1 cellular context compared by ENCODE assay signal in genomic region chr17:47948706-47949196, GRCh38.
A peak's percentile ranks its signal among the peaks of the same experiment; 100 is the strongest.
TF ChIP-seq lines count a peak whose summit lies in the region.

No MANE protein-coding gene starts in this region.

TF ChIP-seq in HepG2, 621 proteins besides CTCF, POLR2A, EP300 and RAD21 (continued from another document and continues in another):
- TF ChIP-seq ZNF142 (CRISPR knock-in tag; IDR thresholded peaks at IDR 0.05) (peak; percentile 32; the same call in 1 of the 2 replicates), FOXP1 (IDR thresholded peaks at IDR 0.05) (no peak), FOXP1 (CRISPR knock-in tag; IDR thresholded peaks at IDR 0.05) (peak; percentile 56; the same call in 1 of the 2 replicates), MNT (IDR thresholded peaks at IDR 0.05) (peak; percentile 60), HNF4G (IDR thresholded peaks at IDR 0.05; ENCODE audit: borderline replicate concordance, low read depth, low read length) (no peak), HNF4G (CRISPR knock-in tag; IDR thresholded peaks at IDR 0.05; ENCODE audit: borderline replicate concordance, low read depth) (no peak; the same call in 1 of the 2 replicates), MBD4 (IDR thresholded peaks at IDR 0.05; ENCODE audit: borderline replicate concordance, low read length) (no peak), ZBTB38 (CRISPR knock-in tag; IDR thresholded peaks at IDR 0.05) (no peak; the same call in 1 of the 2 replicates), ZNF224 (CRISPR knock-in tag; IDR thresholded peaks at IDR 0.05) (0 out of 2 replicates have a peak, but pooled peaks have one; percentile 52), ZNF678 (CRISPR knock-in tag; IDR thresholded peaks at IDR 0.05) (peak; percentile 45; the same call in 1 of the 2 replicates), TOE1 (CRISPR knock-in tag; IDR thresholded peaks at IDR 0.05) (no peak), ZNF333 (CRISPR knock-in tag; IDR thresholded peaks at IDR 0.05; ENCODE audit: borderline replicate concordance) (no peak), ZNF841 (CRISPR knock-in tag; IDR thresholded peaks at IDR 0.05; ENCODE audit: borderline replicate concordance) (no peak), ZNF549 (CRISPR knock-in tag; IDR thresholded peaks at IDR 0.05) (no peak), PITX1 (CRISPR knock-in tag; IDR thresholded peaks at IDR 0.05) (peak; percentile 94), TBX3 (IDR thresholded peaks at IDR 0.05; ENCODE audit: borderline replicate concordance) (peak; percentile 15; the same call in 1 of the 2 replicates), FOXM1 (CRISPR knock-in tag; IDR thresholded peaks at IDR 0.05) (no peak), ZNF326 (CRISPR knock-in tag; IDR thresholded peaks at IDR 0.05; ENCODE audit: borderline replicate concordance) (peak; percentile 64; the same call in 1 of the 2 replicates), IRF1 (CRISPR knock-in tag; IDR thresholded peaks at IDR 0.05; ENCODE audit: low read depth) (no peak), ZNF530 (CRISPR knock-in tag; IDR thresholded peaks at IDR 0.05; ENCODE audit: low read depth) (no peak), PHF20 (CRISPR knock-in tag; IDR thresholded peaks at IDR 0.05) (no peak), FOXJ3 (CRISPR knock-in tag; IDR thresholded peaks at IDR 0.05; ENCODE audit: borderline replicate concordance) (peak; percentile 21; the same call in 1 of the 2 replicates), TFDP2 (CRISPR knock-in tag; IDR thresholded peaks at IDR 0.05) (no peak), MED13 (CRISPR knock-in tag; IDR thresholded peaks at IDR 0.05) (no peak), NFRKB (IDR thresholded peaks at IDR 0.05) (no peak), RBM39 (IDR thresholded peaks at IDR 0.05; ENCODE audit: low read depth, low read length, poor library complexity, severe bottlenecking) (peak; percentile 4), ZNF790 (CRISPR knock-in tag; IDR thresholded peaks at IDR 0.05; ENCODE audit: borderline replicate concordance) (no peak), SIN3A (IDR thresholded peaks at IDR 0.05; ENCODE audit: borderline replicate concordance, low read depth, low read length) (no peak), SMARCE1 (IDR thresholded peaks at IDR 0.05; ENCODE audit: borderline replicate concordance) (no peak)
- TF ChIP-seq, protein P1, sequence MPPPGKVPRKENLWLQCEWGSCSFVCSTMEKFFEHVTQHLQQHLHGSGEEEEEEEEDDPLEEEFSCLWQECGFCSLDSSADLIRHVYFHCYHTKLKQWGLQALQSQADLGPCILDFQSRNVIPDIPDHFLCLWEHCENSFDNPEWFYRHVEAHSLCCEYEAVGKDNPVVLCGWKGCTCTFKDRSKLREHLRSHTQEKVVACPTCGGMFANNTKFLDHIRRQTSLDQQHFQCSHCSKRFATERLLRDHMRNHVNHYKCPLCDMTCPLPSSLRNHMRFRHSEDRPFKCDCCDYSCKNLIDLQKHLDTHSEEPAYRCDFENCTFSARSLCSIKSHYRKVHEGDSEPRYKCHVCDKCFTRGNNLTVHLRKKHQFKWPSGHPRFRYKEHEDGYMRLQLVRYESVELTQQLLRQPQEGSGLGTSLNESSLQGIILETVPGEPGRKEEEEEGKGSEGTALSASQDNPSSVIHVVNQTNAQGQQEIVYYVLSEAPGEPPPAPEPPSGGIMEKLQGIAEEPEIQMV (CRISPR knock-in tag; IDR thresholded peaks at IDR 0.05; ENCODE audit: low read depth): 0 out of 2 replicates have a peak, but pooled peaks have one; percentile 46
- TF ChIP-seq, protein P2, sequence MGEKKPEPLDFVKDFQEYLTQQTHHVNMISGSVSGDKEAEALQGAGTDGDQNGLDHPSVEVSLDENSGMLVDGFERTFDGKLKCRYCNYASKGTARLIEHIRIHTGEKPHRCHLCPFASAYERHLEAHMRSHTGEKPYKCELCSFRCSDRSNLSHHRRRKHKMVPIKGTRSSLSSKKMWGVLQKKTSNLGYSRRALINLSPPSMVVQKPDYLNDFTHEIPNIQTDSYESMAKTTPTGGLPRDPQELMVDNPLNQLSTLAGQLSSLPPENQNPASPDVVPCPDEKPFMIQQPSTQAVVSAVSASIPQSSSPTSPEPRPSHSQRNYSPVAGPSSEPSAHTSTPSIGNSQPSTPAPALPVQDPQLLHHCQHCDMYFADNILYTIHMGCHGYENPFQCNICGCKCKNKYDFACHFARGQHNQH (CRISPR knock-in tag; IDR thresholded peaks at IDR 0.05): no peak
- TF ChIP-seq, protein P3, sequence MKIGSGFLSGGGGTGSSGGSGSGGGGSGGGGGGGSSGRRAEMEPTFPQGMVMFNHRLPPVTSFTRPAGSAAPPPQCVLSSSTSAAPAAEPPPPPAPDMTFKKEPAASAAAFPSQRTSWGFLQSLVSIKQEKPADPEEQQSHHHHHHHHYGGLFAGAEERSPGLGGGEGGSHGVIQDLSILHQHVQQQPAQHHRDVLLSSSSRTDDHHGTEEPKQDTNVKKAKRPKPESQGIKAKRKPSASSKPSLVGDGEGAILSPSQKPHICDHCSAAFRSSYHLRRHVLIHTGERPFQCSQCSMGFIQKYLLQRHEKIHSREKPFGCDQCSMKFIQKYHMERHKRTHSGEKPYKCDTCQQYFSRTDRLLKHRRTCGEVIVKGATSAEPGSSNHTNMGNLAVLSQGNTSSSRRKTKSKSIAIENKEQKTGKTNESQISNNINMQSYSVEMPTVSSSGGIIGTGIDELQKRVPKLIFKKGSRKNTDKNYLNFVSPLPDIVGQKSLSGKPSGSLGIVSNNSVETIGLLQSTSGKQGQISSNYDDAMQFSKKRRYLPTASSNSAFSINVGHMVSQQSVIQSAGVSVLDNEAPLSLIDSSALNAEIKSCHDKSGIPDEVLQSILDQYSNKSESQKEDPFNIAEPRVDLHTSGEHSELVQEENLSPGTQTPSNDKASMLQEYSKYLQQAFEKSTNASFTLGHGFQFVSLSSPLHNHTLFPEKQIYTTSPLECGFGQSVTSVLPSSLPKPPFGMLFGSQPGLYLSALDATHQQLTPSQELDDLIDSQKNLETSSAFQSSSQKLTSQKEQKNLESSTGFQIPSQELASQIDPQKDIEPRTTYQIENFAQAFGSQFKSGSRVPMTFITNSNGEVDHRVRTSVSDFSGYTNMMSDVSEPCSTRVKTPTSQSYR (CRISPR knock-in tag; IDR thresholded peaks at IDR 0.05; ENCODE audit: borderline replicate concordance): 0 out of 2 replicates have a peak, but pooled peaks have one; percentile 50
- TF ChIP-seq, protein P4, sequence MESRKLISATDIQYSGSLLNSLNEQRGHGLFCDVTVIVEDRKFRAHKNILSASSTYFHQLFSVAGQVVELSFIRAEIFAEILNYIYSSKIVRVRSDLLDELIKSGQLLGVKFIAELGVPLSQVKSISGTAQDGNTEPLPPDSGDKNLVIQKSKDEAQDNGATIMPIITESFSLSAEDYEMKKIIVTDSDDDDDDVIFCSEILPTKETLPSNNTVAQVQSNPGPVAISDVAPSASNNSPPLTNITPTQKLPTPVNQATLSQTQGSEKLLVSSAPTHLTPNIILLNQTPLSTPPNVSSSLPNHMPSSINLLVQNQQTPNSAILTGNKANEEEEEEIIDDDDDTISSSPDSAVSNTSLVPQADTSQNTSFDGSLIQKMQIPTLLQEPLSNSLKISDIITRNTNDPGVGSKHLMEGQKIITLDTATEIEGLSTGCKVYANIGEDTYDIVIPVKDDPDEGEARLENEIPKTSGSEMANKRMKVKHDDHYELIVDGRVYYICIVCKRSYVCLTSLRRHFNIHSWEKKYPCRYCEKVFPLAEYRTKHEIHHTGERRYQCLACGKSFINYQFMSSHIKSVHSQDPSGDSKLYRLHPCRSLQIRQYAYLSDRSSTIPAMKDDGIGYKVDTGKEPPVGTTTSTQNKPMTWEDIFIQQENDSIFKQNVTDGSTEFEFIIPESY (CRISPR knock-in tag; IDR thresholded peaks at IDR 0.05): no peak
- TF ChIP-seq, protein P5, sequence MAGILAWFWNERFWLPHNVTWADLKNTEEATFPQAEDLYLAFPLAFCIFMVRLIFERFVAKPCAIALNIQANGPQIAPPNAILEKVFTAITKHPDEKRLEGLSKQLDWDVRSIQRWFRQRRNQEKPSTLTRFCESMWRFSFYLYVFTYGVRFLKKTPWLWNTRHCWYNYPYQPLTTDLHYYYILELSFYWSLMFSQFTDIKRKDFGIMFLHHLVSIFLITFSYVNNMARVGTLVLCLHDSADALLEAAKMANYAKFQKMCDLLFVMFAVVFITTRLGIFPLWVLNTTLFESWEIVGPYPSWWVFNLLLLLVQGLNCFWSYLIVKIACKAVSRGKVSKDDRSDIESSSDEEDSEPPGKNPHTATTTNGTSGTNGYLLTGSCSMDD (CRISPR knock-in tag; IDR thresholded peaks at IDR 0.05): no peak
- TF ChIP-seq, protein P6, sequence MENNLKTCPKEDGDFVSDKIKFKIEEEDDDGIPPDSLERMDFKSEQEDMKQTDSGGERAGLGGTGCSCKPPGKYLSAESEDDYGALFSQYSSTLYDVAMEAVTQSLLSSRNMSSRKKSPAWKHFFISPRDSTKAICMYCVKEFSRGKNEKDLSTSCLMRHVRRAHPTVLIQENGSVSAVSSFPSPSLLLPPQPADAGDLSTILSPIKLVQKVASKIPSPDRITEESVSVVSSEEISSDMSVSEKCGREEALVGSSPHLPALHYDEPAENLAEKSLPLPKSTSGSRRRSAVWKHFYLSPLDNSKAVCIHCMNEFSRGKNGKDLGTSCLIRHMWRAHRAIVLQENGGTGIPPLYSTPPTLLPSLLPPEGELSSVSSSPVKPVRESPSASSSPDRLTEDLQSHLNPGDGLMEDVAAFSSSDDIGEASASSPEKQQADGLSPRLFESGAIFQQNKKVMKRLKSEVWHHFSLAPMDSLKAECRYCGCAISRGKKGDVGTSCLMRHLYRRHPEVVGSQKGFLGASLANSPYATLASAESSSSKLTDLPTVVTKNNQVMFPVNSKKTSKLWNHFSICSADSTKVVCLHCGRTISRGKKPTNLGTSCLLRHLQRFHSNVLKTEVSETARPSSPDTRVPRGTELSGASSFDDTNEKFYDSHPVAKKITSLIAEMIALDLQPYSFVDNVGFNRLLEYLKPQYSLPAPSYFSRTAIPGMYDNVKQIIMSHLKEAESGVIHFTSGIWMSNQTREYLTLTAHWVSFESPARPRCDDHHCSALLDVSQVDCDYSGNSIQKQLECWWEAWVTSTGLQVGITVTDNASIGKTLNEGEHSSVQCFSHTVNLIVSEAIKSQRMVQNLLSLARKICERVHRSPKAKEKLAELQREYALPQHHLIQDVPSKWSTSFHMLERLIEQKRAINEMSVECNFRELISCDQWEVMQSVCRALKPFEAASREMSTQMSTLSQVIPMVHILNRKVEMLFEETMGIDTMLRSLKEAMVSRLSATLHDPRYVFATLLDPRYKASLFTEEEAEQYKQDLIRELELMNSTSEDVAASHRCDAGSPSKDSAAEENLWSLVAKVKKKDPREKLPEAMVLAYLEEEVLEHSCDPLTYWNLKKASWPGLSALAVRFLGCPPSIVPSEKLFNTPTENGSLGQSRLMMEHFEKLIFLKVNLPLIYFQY (CRISPR knock-in tag; IDR thresholded peaks at IDR 0.05; ENCODE audit: borderline replicate concordance): no peak
